ENCODE assay signal across 8 cellular contexts in genomic region chr1:221857094-221857444, GRCh38.
A peak's percentile ranks its signal among the peaks of the same experiment; 100 is the strongest.
DNase-seq lines count a peak whose midpoint lies in the region; ATAC-seq, FAIRE-seq and TF ChIP-seq lines count a peak whose summit lies in the region.
"Not testable (repeated sequence)": the region's sequence is repeated elsewhere in the genome, so short reads cannot be mapped to it uniquely, and the experiment has no call there.

No MANE protein-coding gene starts in this region.

- not testable (repeated sequence) for H3K27me3 ChIP-seq in NT2/D1 (ENCODE audit: insufficient read depth, insufficient read length); RWPE2 (ENCODE audit: insufficient read depth, poor library complexity, severe bottlenecking); K562 (ENCODE audit: control insufficient read depth in 2 of 2, insufficient read depth in 2 of 2, low read length in 2 of 2)

- H3K4me1 Mint-ChIP-seq in CD14-positive monocyte; osteocyte (ENCODE audit: unreplicated experiment): not testable (repeated sequence)

- H3K9ac ChIP-seq in NT2/D1 (ENCODE audit: insufficient read length, low read depth); K562 (ENCODE audit: insufficient read depth in 1 of 2, low read depth in 2 of 2, low read length in 2 of 2): not testable (repeated sequence)

- not testable (repeated sequence) for TF ChIP-seq EP300 in K562 (IDR thresholded peaks at IDR 0.05; ENCODE audit: low read length)

- WGBS in K562 (ENCODE audit: insufficient coverage, low coverage, missing lambda C conversion rate): 0% methylated on average over 1 of the region's 4 CpGs

- not testable (repeated sequence) for H3K36me3 Mint-ChIP-seq in CD14-positive monocyte; osteocyte (ENCODE audit: unreplicated experiment)

- not testable (repeated sequence) for H2AFZ ChIP-seq in K562 (ENCODE audit: low read depth, low read length)

- POLR2A ChIA-PET in K562 (lab: Yijun Ruan, JAX): interaction anchor here (1.4 kb wide), 1 partner anchor 11 kb away, joined by 3 read pairs; no protein-coding TSS in a partner anchor

- not testable (repeated sequence) for H3K9me3 Mint-ChIP-seq in CD14-positive monocyte; osteocyte (ENCODE audit: unreplicated experiment)

- H3K36me3 ChIP-seq in NT2/D1 (ENCODE audit: insufficient read depth, insufficient read length, low read length); RWPE2 (ENCODE audit: low read depth); K562 (ENCODE audit: control insufficient read depth, insufficient read depth, low read length): not testable (repeated sequence)

- TF ChIP-seq CTCF in CD14-positive monocyte (IDR thresholded peaks at IDR 0.05) (peak; percentile 22), LNCAP (IDR thresholded peaks at IDR 0.05) (peak; percentile 52), RWPE2 (IDR thresholded peaks at IDR 0.05; ENCODE audit: poor library complexity, severe bottlenecking) (peak; percentile 20), epithelial cell of proximal tubule (conservative IDR thresholded peaks at IDR 0.05; ENCODE audit: low read depth, low read length) (peak; percentile 17), osteocyte (IDR thresholded peaks at IDR 0.05) (peak; percentile 22)
- TF ChIP-seq CTCF in K562 (IDR thresholded peaks at IDR 0.05 in 2 of 3, conservative IDR thresholded peaks at IDR 0.05 in 1 of 3; ENCODE audit: insufficient read depth in 2 of 3, low read depth in 1 of 3, low read length in 3 of 3): not testable (repeated sequence)

- H3K27ac ChIP-seq in RWPE2 (ENCODE audit: poor library complexity, severe bottlenecking): peak overlapping the region; percentile 22
- not testable (repeated sequence) for H3K27ac ChIP-seq in K562 (ENCODE audit: extremely low read depth, low read depth, low read length)

- H3K27me3 Mint-ChIP-seq in CD14-positive monocyte (ENCODE audit: low read depth in 3 of 3); osteocyte (ENCODE audit: unreplicated experiment): not testable (repeated sequence)

- DNase-seq in CD14-positive monocyte (ENCODE audit: low spot score); GM12892 (ENCODE audit: insufficient read length); RWPE2 (ENCODE audit: low spot score); K562 (ENCODE audit: extremely low read depth in 1 of 4, low spot score in 3 of 4); epithelial cell of proximal tubule (ENCODE audit: low read depth); osteocyte (ENCODE audit: extremely low spot score, unreplicated experiment): not testable (repeated sequence)
- peak; percentile 13 for DNase-seq in NT2/D1 (ENCODE audit: low read depth, low spot score)

- H3K9me3 ChIP-seq in NT2/D1 (ENCODE audit: insufficient read depth, low read length); RWPE2 (ENCODE audit: severe bottlenecking); K562 (replicated peaks; ENCODE audit: control insufficient read depth, insufficient read depth, low read depth, low read length): not testable (repeated sequence)

- FAIRE-seq in GM12892 (lab: Jason Lieb, UNC) (peak; percentile 84), K562 (lab: Jason Lieb, UNC) (peak; percentile 79)

- intact Hi-C loops in CD14-positive monocyte (cut with micrococcal nuclease): not testable (repeated sequence)
- intact Hi-C loops in K562 (cut with micrococcal nuclease): loop anchor here (5.0 kb wide), 2 partner anchors 115 to 315 kb away; partner anchors contain the start of gene DUSP10

- TF ChIP-seq POLR2A in GM12892 (IDR thresholded peaks at IDR 0.05; ENCODE audit: low read depth, low read length); K562 (conservative IDR thresholded peaks at IDR 0.05): not testable (repeated sequence)

- not testable (repeated sequence) for BruUV-seq in K562 (replicated peaks; lab: Mats Ljungman, UMichigan)

- not testable (repeated sequence) for H3K4me3 Mint-ChIP-seq in CD14-positive monocyte; osteocyte (ENCODE audit: unreplicated experiment)

- peak; percentile 54 to 80 for TF ChIP-seq RAD21 in K562 (CRISPR knock-in tag; conservative IDR thresholded peaks at IDR 0.05 in 1 of 2, IDR thresholded peaks at IDR 0.05 in 1 of 2)

- H3K27ac Mint-ChIP-seq in CD14-positive monocyte; osteocyte (ENCODE audit: unreplicated experiment): not testable (repeated sequence)

- ATAC-seq in RWPE2 (ENCODE audit: low read depth): not testable (repeated sequence)
- peak; percentile 85 for ATAC-seq in K562

- not testable (repeated sequence) for H3K4me1 ChIP-seq in NT2/D1 (ENCODE audit: insufficient read depth, insufficient read length); RWPE2 (ENCODE audit: insufficient read depth, poor library complexity, severe bottlenecking); K562 (replicated peaks in 1 of 2; ENCODE audit: control insufficient read depth in 2 of 2, insufficient read depth in 2 of 2, low read length in 2 of 2)

- not testable (repeated sequence) for H3K79me2 ChIP-seq in K562 (ENCODE audit: control insufficient read depth, insufficient read depth, low read length)

- not testable (repeated sequence) for H4K20me1 ChIP-seq in K562 (replicated peaks; ENCODE audit: control insufficient read depth, insufficient read depth, low read length)

- not testable (repeated sequence) for H3K4me3 ChIP-seq in NT2/D1 (ENCODE audit: insufficient read length, low read depth); RWPE2 (ENCODE audit: severe bottlenecking); K562; epithelial cell of proximal tubule (ENCODE audit: low read depth, low read length)

- not testable (repeated sequence) for H3K4me2 ChIP-seq in K562 (ENCODE audit: insufficient read depth, low read length)

- not testable (repeated sequence) for H3K9me1 ChIP-seq in K562 (ENCODE audit: control insufficient read depth, insufficient read depth, low read length)

- CTCF ChIA-PET in K562 (lab: Yijun Ruan, JAX; ENCODE audit: low intra/inter-chr PET ratio): not testable (repeated sequence)

- in situ Hi-C loops in K562 (cut with MboI): not testable (repeated sequence)

TF ChIP-seq in K562, 482 proteins besides CTCF, POLR2A, EP300 and RAD21 (continues in another document):
- TF ChIP-seq MAFG (tag; conservative IDR thresholded peaks at IDR 0.05) (peak; percentile 46; the same call in 1 of the 2 replicates), C11orf30 (IDR thresholded peaks at IDR 0.05; ENCODE audit: low read depth) (peak; percentile 57; the same call in 1 of the 2 replicates), DEAF1 (CRISPR knock-in tag; IDR thresholded peaks at IDR 0.05) (0 out of 2 replicates have a peak, but pooled peaks have one; percentile 38), CEBPB (tag; IDR thresholded peaks at IDR 0.05) (peak; percentile 93), ZNF316 (IDR thresholded peaks at IDR 0.05) (peak; percentile 62), CEBPG (tag; conservative IDR thresholded peaks at IDR 0.05 in 1 of 2, IDR thresholded peaks at IDR 0.05 in 1 of 2) (peak in 1 of 2 experiments; percentile 86; a peak in 2 of 4 replicates)
- TF ChIP-seq CEBPG (CRISPR knock-in tag; IDR thresholded peaks at IDR 0.05): not testable (repeated sequence)
